Comparison of ENCODE assay signal across 23 cellular contexts in the genomic region with DNA sequence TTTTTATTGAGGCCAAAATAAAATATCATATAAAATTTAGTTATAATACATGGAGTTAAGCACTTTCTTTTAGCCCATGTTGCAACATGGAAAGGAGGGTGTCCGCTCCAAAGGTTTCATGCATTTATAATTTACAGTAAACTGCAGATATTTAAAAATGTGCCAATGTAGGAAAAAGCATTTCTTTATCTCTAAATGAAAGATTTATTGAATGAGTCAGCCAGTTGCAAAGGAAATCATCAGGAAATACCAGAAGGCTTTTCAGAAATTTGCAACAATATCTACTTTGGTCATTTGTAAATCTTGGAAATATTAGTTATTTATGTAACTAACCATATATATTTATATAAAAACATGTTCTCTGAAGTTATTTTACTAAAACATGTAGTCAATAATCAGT. TPM values are rescaled to one million over a fixed set of nuclear protein-coding genes. Genes with fewer than 3 reads are reported as not detected.
DNase-seq lines count a peak whose midpoint lies in the region; ATAC-seq and TF ChIP-seq lines count a peak whose summit lies in the region.
"Had no signal": no experiment of that assay in that cellular context is flagged by ENCODE, and none has a peak within 500 bp of the region (broad histone marks: within the 10 kb centered on the region; RNA-seq: fewer than 3 reads in every experiment).

No MANE protein-coding gene starts in this region.

- peaks cover 15% of the 10 kb centered on the region for H3K4me1 Mint-ChIP-seq in MCF 10A (ENCODE audit: insufficient read depth, unreplicated experiment)

- H3K27me3 ChIP-seq in breast epithelium: no peaks in the 10 kb centered on the region
- no peaks in the 10 kb centered on the region for H3K27me3 ChIP-seq in adipocyte (replicated peaks; ENCODE audit: control insufficient read depth, insufficient read depth, low read length)
- no peaks in the 10 kb centered on the region for H3K27me3 ChIP-seq in right lobe of liver
- H3K27me3 ChIP-seq in MM.1S (replicated peaks; ENCODE audit: insufficient read depth, low read length): no peaks in the 10 kb centered on the region
- H3K27me3 ChIP-seq: spleen, transverse colon had no signal

- no peak overlapping the region for H3K27ac ChIP-seq in breast epithelium
- H3K27ac ChIP-seq in caudate nucleus (ENCODE audit: low read depth, low read length): no peak overlapping the region
- no peak overlapping the region for H3K27ac ChIP-seq in right lobe of liver
- H3K27ac ChIP-seq in MM.1S (ENCODE audit: low read length): no peak overlapping the region
- H3K27ac ChIP-seq: 22Rv1, parathyroid adenoma, transverse colon had no signal

- H3K27ac Mint-ChIP-seq in MCF 10A (ENCODE audit: low read depth, unreplicated experiment): no peak overlapping the region
- H3K27ac Mint-ChIP-seq: activated T-cell treated with anti-CD3 and anti-CD28 coated beads, Interleukin-2, amount 50 U/mL, for 24 hours; endodermal cell; GM23338; stimulated activated memory B cell treated with anti-CD40 and anti-IgM and Interleukin-4, amounts not matched to agents 10 μg/mL and 1 μg/mL and 100 μg/mL, for 72 hours had no signal

- no peak overlapping the region for H3K4me3 Mint-ChIP-seq in MCF 10A (ENCODE audit: unreplicated experiment)
- H3K4me3 Mint-ChIP-seq: activated T-cell treated with anti-CD3 and anti-CD28 coated beads, Interleukin-2, amount 50 U/mL, for 24 hours; endodermal cell; GM23338; stimulated activated memory B cell treated with anti-CD40 and anti-IgM and Interleukin-4, amounts not matched to agents 10 μg/mL and 1 μg/mL and 100 μg/mL, for 72 hours had no signal

- WGBS in right lobe of liver (ENCODE audit: insufficient coverage, low coverage, low lambda C conversion rate, missing lambda C conversion rate): 78% methylated on average over 1 of the region's 1 CpG

- TF ChIP-seq POLR2A in breast epithelium (IDR thresholded peaks at IDR 0.05): no peak
- TF ChIP-seq POLR2A in right lobe of liver (IDR thresholded peaks at IDR 0.05): no peak

- H3K79me2 ChIP-seq in MM.1S (ENCODE audit: low read length): no peaks in the 10 kb centered on the region
- H3K79me2 ChIP-seq: parathyroid adenoma had no signal

- H4K20me1 ChIP-seq in MM.1S (ENCODE audit: insufficient read depth, low read length): no peaks in the 10 kb centered on the region

- no peak overlapping the region for H3K9ac ChIP-seq in adipocyte (ENCODE audit: low read length)
- no peak overlapping the region for H3K9ac ChIP-seq in MM.1S (ENCODE audit: low read length)
- H3K9ac ChIP-seq: parathyroid adenoma had no signal

- H3K9me3 ChIP-seq in breast epithelium: no peaks in the 10 kb centered on the region
- no peaks in the 10 kb centered on the region for H3K9me3 ChIP-seq in adipocyte (ENCODE audit: control insufficient read depth, low read length)
- no peaks in the 10 kb centered on the region for H3K9me3 ChIP-seq in right lobe of liver
- H3K9me3 ChIP-seq in MM.1S (replicated peaks; ENCODE audit: insufficient read depth, low read length): no peaks in the 10 kb centered on the region
- H3K9me3 ChIP-seq: spleen, transverse colon had no signal

- POLR2A ChIA-PET in MCF 10A (lab: Yijun Ruan, JAX): interaction anchor here (1.4 kb wide), 1 partner anchor 7 kb away, joined by 3 read pairs; no protein-coding TSS in a partner anchor

- H3K4me3 ChIP-seq in breast epithelium (no peak overlapping the region), adipocyte (ENCODE audit: low read length) (no peak overlapping the region), fibroblast of mammary gland (ENCODE audit: control insufficient read depth, low read depth, low read length) (no peak overlapping the region), right lobe of liver (no peak overlapping the region), MM.1S (ENCODE audit: low read length) (no peak overlapping the region)
- H3K4me3 ChIP-seq: GM12878, GM23338, spleen, transverse colon had no signal

- TF ChIP-seq CTCF in MCF 10A (IDR thresholded peaks at IDR 0.05; ENCODE audit: unreplicated experiment) (no peak), breast epithelium (IDR thresholded peaks at IDR 0.05) (no peak), fibroblast of mammary gland (conservative IDR thresholded peaks at IDR 0.05; ENCODE audit: control insufficient read depth, insufficient read depth, low read depth, low read length) (no peak), right lobe of liver (IDR thresholded peaks at IDR 0.05) (no peak), MM.1S (IDR thresholded peaks at IDR 0.05; ENCODE audit: low read length) (no peak)

- intact Hi-C loops in MCF 10A (cut with micrococcal nuclease): no loop called here
- intact Hi-C loops in breast epithelium (cut with DNase I; ENCODE audit: low total_unique reads): no loop called here
- intact Hi-C loops in right lobe of liver (cut with DNase I): no loop called here

- no peaks in the 10 kb centered on the region for H3K27me3 Mint-ChIP-seq in MCF 10A (ENCODE audit: insufficient read depth, unreplicated experiment)
- H3K27me3 Mint-ChIP-seq: activated T-cell treated with anti-CD3 and anti-CD28 coated beads, Interleukin-2, amount 50 U/mL, for 24 hours; CD4-positive, alpha-beta memory T cell; stimulated activated memory B cell treated with anti-CD40 and anti-IgM and Interleukin-4, amounts not matched to agents 10 μg/mL and 1 μg/mL and 100 μg/mL, for 72 hours had no signal

- DNase-seq in MCF 10A (ENCODE audit: unreplicated experiment) (peak; percentile 19), breast epithelium (ENCODE audit: low spot score in 2 of 2) (no peak), adipocyte (ENCODE audit: low read depth) (peak; percentile 63), fibroblast of mammary gland (ENCODE audit: low read depth) (peak; percentile 26), caudate nucleus (lab: John Stamatoyannopoulos, UW) (no peak), right lobe of liver (no peak), MM.1S (no peak)
- DNase-seq: activated CD4-positive, alpha-beta T cell treated with anti-CD3 and anti-CD28 coated beads, Interleukin-2, amount 50 U/mL, for 48 hours; activated T-cell treated with anti-CD3 and anti-CD28 coated beads, Interleukin-2, amount 50 U/mL, for 24 hours; CD4-positive, alpha-beta memory T cell; endodermal cell; NCI-H748 treated with DMSO at 0.1 percent for 48 hours; spleen; transverse colon had no signal

- BruUV-seq in MCF 10A (replicated peaks; lab: Mats Ljungman, UMichigan): no TSS peak

- H3F3A ChIP-seq in MM.1S (ENCODE audit: insufficient read depth, low read length): no peaks in the 10 kb centered on the region

- CTCF ChIA-PET in MCF 10A (lab: Yijun Ruan, JAX): no interaction called here

- no peak overlapping the region for H3K4me2 ChIP-seq in MM.1S (ENCODE audit: low read depth, low read length)
- H3K4me2 ChIP-seq: GM23338 had no signal

- no peaks in the 10 kb centered on the region for H3K4me1 ChIP-seq in breast epithelium
- H3K4me1 ChIP-seq in adipocyte (ENCODE audit: control insufficient read depth, insufficient read depth, low read length): peaks cover 19% of the 10 kb centered on the region
- H3K4me1 ChIP-seq in right lobe of liver: peaks cover 0 to 6% (median 0%) of the 10 kb centered on the region in 4 donors
- peaks cover 4% of the 10 kb centered on the region; the same call in 1 of the 2 replicates for H3K4me1 ChIP-seq in MM.1S (ENCODE audit: low read length)
- H3K4me1 ChIP-seq: parathyroid adenoma, transverse colon had no signal

- H3K36me3 ChIP-seq in breast epithelium (no peaks in the 10 kb centered on the region), adipocyte (ENCODE audit: control insufficient read depth, insufficient read depth, low read length, severe bottlenecking) (no peaks in the 10 kb centered on the region), right lobe of liver (no peaks in the 10 kb centered on the region), MM.1S (replicated peaks; ENCODE audit: insufficient read depth, low read length) (no peaks in the 10 kb centered on the region)
- H3K36me3 ChIP-seq: spleen, transverse colon had no signal

- no peaks in the 10 kb centered on the region for H3K36me3 Mint-ChIP-seq in MCF 10A (ENCODE audit: insufficient read depth, unreplicated experiment)
- H3K36me3 Mint-ChIP-seq: stimulated activated memory B cell treated with anti-CD40 and anti-IgM and Interleukin-4, amounts not matched to agents 10 μg/mL and 1 μg/mL and 100 μg/mL, for 72 hours had no signal

- no peak overlapping the region for H2AFZ ChIP-seq in MM.1S (ENCODE audit: low read length)
- H2AFZ ChIP-seq: GM23338, parathyroid adenoma had no signal

- H3K9me3 Mint-ChIP-seq in MCF 10A (ENCODE audit: unreplicated experiment): no peaks in the 10 kb centered on the region
- H3K9me3 Mint-ChIP-seq: endodermal cell, GM23338 had no signal

- no peaks in the 10 kb centered on the region for H3K9me2 ChIP-seq in MM.1S (replicated peaks; ENCODE audit: insufficient read depth, low read length)

- ATAC-seq in GM19452 (IDR thresholded peaks at IDR 0.05; ENCODE audit: unreplicated experiment) (no peak), right lobe of liver (no peak)
- ATAC-seq: activated naive CD4-positive, alpha-beta T cell treated with anti-CD3 and anti-CD28 coated beads, Interleukin-2, amount 50 U/mL, for 72 hours; GM12878; GM23338; stimulated activated memory B cell treated with anti-CD40 and anti-IgM and Interleukin-4, amounts not matched to agents 10 μg/mL and 1 μg/mL and 100 μg/mL, for 72 hours had no signal

RNA-seq across cellular contexts. Expression of gene ATP6V1G3, which starts 12.1 kb away (rescaled TPM):
- not detected in 2 replicates for total RNA-seq in MCF 10A (2022)
- not detected for total RNA-seq in breast epithelium
- not detected for total RNA-seq in right lobe of liver
- total RNA-seq: CD4-positive, alpha-beta memory T cell; Daoy; GM12878; GM23338; liver; spleen; transverse colon had no signal

Comparison
In these comparisons a context has a peak if more than half of its experiments do, and no peak if none do; other contexts are left out.
1. DNase-seq: peak in MCF 10A (single experiment), adipocyte (single experiment) and fibroblast of mammary gland (single experiment); none in breast epithelium (0 of 2), caudate nucleus (0 of 61), right lobe of liver (0 of 3) and MM.1S (single experiment).